In the genomic region with DNA sequence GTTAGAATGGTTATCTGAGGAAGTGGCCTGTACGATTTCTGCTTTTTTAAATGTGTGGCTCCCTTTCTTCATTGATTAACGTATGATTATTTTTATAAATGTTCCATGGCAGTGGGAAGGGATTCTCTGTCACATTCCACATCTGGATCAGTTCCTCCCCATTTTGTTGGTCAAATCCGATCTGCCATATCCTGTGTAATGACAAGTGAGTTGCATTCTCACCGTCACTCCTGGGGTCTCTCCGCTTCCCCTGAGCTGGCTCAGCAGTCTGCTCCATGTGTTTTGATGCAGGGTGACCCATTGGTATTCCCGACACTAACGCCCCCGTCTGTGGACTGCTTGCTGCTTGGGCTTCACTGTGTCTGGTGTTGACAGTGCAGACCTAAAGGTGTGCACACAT, we compare ENCODE assay signal across 1 cellular context.
TF ChIP-seq lines count a peak whose summit lies in the region.

No MANE protein-coding gene starts in this region.

TF ChIP-seq in WTC11, 78 proteins besides CTCF, POLR2A, EP300 and RAD21:
- TF ChIP-seq, protein P1, sequence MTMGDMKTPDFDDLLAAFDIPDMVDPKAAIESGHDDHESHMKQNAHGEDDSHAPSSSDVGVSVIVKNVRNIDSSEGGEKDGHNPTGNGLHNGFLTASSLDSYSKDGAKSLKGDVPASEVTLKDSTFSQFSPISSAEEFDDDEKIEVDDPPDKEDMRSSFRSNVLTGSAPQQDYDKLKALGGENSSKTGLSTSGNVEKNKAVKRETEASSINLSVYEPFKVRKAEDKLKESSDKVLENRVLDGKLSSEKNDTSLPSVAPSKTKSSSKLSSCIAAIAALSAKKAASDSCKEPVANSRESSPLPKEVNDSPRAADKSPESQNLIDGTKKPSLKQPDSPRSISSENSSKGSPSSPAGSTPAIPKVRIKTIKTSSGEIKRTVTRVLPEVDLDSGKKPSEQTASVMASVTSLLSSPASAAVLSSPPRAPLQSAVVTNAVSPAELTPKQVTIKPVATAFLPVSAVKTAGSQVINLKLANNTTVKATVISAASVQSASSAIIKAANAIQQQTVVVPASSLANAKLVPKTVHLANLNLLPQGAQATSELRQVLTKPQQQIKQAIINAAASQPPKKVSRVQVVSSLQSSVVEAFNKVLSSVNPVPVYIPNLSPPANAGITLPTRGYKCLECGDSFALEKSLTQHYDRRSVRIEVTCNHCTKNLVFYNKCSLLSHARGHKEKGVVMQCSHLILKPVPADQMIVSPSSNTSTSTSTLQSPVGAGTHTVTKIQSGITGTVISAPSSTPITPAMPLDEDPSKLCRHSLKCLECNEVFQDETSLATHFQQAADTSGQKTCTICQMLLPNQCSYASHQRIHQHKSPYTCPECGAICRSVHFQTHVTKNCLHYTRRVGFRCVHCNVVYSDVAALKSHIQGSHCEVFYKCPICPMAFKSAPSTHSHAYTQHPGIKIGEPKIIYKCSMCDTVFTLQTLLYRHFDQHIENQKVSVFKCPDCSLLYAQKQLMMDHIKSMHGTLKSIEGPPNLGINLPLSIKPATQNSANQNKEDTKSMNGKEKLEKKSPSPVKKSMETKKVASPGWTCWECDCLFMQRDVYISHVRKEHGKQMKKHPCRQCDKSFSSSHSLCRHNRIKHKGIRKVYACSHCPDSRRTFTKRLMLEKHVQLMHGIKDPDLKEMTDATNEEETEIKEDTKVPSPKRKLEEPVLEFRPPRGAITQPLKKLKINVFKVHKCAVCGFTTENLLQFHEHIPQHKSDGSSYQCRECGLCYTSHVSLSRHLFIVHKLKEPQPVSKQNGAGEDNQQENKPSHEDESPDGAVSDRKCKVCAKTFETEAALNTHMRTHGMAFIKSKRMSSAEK (CRISPR knock-in tag; IDR thresholded peaks at IDR 0.05; ENCODE audit: borderline replicate concordance), result no peak
- TF ChIP-seq FOXP1 (CRISPR knock-in tag; IDR thresholded peaks at IDR 0.05; ENCODE audit: borderline replicate concordance), result no peak
- TF ChIP-seq, protein P2, sequence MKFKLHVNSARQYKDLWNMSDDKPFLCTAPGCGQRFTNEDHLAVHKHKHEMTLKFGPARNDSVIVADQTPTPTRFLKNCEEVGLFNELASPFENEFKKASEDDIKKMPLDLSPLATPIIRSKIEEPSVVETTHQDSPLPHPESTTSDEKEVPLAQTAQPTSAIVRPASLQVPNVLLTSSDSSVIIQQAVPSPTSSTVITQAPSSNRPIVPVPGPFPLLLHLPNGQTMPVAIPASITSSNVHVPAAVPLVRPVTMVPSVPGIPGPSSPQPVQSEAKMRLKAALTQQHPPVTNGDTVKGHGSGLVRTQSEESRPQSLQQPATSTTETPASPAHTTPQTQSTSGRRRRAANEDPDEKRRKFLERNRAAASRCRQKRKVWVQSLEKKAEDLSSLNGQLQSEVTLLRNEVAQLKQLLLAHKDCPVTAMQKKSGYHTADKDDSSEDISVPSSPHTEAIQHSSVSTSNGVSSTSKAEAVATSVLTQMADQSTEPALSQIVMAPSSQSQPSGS (CRISPR knock-in tag; IDR thresholded peaks at IDR 0.05; ENCODE audit: borderline replicate concordance, low read depth), result no peak
- no peak for TF ChIP-seq JUN (CRISPR knock-in tag; IDR thresholded peaks at IDR 0.05)
- no peak for TF ChIP-seq GABPB1 (CRISPR knock-in tag; IDR thresholded peaks at IDR 0.05)
- TF ChIP-seq, protein P3, sequence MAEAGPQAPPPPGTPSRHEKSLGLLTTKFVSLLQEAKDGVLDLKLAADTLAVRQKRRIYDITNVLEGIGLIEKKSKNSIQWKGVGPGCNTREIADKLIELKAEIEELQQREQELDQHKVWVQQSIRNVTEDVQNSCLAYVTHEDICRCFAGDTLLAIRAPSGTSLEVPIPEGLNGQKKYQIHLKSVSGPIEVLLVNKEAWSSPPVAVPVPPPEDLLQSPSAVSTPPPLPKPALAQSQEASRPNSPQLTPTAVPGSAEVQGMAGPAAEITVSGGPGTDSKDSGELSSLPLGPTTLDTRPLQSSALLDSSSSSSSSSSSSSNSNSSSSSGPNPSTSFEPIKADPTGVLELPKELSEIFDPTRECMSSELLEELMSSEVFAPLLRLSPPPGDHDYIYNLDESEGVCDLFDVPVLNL (CRISPR knock-in tag; IDR thresholded peaks at IDR 0.05; ENCODE audit: borderline replicate concordance, low read depth), result no peak
- no peak for TF ChIP-seq RELA (CRISPR knock-in tag; IDR thresholded peaks at IDR 0.05; ENCODE audit: borderline replicate concordance)
- no peak for TF ChIP-seq NFE2L1 (CRISPR knock-in tag; IDR thresholded peaks at IDR 0.05)
- TF ChIP-seq TCF7 (CRISPR knock-in tag; IDR thresholded peaks at IDR 0.05; ENCODE audit: low read depth), result no peak
- TF ChIP-seq, protein P4, sequence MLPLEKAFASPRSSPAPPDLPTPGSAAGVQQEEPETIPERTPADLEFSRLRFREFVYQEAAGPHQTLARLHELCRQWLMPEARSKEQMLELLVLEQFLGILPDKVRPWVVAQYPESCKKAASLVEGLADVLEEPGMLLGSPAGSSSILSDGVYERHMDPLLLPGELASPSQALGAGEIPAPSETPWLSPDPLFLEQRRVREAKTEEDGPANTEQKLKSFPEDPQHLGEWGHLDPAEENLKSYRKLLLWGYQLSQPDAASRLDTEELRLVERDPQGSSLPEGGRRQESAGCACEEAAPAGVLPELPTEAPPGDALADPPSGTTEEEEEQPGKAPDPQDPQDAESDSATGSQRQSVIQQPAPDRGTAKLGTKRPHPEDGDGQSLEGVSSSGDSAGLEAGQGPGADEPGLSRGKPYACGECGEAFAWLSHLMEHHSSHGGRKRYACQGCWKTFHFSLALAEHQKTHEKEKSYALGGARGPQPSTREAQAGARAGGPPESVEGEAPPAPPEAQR (CRISPR knock-in tag; IDR thresholded peaks at IDR 0.05), result no peak
- TF ChIP-seq, protein P5, sequence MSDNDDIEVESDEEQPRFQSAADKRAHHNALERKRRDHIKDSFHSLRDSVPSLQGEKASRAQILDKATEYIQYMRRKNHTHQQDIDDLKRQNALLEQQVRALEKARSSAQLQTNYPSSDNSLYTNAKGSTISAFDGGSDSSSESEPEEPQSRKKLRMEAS (CRISPR knock-in tag; IDR thresholded peaks at IDR 0.05), result no peak
- TF ChIP-seq, protein P6, sequence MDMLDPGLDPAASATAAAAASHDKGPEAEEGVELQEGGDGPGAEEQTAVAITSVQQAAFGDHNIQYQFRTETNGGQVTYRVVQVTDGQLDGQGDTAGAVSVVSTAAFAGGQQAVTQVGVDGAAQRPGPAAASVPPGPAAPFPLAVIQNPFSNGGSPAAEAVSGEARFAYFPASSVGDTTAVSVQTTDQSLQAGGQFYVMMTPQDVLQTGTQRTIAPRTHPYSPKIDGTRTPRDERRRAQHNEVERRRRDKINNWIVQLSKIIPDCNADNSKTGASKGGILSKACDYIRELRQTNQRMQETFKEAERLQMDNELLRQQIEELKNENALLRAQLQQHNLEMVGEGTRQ (CRISPR knock-in tag; IDR thresholded peaks at IDR 0.05), result no peak
- TF ChIP-seq GTF2I (CRISPR knock-in tag; conservative IDR thresholded peaks at IDR 0.05), result no peak
- no peak for TF ChIP-seq SOX15 (CRISPR knock-in tag; IDR thresholded peaks at IDR 0.05)
- TF ChIP-seq, protein P7, sequence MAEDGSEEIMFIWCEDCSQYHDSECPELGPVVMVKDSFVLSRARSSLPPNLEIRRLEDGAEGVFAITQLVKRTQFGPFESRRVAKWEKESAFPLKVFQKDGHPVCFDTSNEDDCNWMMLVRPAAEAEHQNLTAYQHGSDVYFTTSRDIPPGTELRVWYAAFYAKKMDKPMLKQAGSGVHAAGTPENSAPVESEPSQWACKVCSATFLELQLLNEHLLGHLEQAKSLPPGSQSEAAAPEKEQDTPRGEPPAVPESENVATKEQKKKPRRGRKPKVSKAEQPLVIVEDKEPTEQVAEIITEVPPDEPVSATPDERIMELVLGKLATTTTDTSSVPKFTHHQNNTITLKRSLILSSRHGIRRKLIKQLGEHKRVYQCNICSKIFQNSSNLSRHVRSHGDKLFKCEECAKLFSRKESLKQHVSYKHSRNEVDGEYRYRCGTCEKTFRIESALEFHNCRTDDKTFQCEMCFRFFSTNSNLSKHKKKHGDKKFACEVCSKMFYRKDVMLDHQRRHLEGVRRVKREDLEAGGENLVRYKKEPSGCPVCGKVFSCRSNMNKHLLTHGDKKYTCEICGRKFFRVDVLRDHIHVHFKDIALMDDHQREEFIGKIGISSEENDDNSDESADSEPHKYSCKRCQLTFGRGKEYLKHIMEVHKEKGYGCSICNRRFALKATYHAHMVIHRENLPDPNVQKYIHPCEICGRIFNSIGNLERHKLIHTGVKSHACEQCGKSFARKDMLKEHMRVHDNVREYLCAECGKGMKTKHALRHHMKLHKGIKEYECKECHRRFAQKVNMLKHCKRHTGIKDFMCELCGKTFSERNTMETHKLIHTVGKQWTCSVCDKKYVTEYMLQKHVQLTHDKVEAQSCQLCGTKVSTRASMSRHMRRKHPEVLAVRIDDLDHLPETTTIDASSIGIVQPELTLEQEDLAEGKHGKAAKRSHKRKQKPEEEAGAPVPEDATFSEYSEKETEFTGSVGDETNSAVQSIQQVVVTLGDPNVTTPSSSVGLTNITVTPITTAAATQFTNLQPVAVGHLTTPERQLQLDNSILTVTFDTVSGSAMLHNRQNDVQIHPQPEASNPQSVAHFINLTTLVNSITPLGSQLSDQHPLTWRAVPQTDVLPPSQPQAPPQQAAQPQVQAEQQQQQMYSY (CRISPR knock-in tag; IDR thresholded peaks at IDR 0.05), result no peak
- no peak for TF ChIP-seq ZNF396 (CRISPR knock-in tag; IDR thresholded peaks at IDR 0.05; ENCODE audit: borderline replicate concordance)
- no peak for TF ChIP-seq ATF1 (CRISPR knock-in tag; IDR thresholded peaks at IDR 0.05)
